In the genomic region with DNA sequence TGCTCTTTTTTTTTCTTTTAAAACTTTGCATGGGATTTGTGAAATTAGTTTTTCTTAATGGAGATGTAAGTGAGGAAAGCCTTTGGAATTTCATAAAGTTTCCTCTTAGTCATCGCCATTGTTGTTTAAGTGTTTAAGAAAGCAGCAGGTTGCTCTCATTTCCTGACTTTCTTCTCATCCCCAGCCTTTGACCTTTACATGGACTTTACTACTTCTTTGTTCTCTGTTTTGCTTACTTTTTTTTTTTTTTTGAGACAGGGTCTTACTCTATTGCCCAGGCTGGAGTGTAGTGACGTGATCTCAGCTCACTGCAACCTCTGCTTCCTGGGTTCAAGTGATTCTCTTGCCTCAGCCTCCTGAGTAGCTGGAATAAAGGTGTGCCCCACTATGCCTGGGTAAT, we compare ENCODE assay signal across 20 cellular contexts. TPM values are rescaled to one million over a fixed set of nuclear protein-coding genes. Genes with fewer than 3 reads are reported as not detected.
DNase-seq lines count a peak whose midpoint lies in the region; ATAC-seq and TF ChIP-seq lines count a peak whose summit lies in the region.
"Had no signal": no experiment of that assay in that cellular context is flagged by ENCODE, and none has a peak within 500 bp of the region (broad histone marks: within the 10 kb centered on the region; RNA-seq: fewer than 3 reads in every experiment).

No MANE protein-coding gene starts in this region.

- no peak overlapping the region for H3K4me3 ChIP-seq in RWPE2 (ENCODE audit: severe bottlenecking)
- H3K4me3 ChIP-seq: ascending aorta, left ventricle myocardium inferior, upper lobe of left lung had no signal

- H3K36me3 Mint-ChIP-seq in osteocyte (ENCODE audit: unreplicated experiment): peaks cover 27% of the 10 kb centered on the region
- H3K36me3 Mint-ChIP-seq: stimulated activated effector memory CD8-positive, alpha-beta T cell treated with anti-CD3 and anti-CD28 coated beads, Interleukin-12 subunit alpha, Interleukin-12 subunit beta, amount 100 ng/mL, for 72 hours had no signal

- H3K36me3 ChIP-seq in RWPE2 (ENCODE audit: low read depth): peaks cover 31% of the 10 kb centered on the region
- H3K36me3 ChIP-seq: upper lobe of left lung had no signal

- peaks cover 4% of the 10 kb centered on the region for H3K9me3 ChIP-seq in RWPE2 (ENCODE audit: severe bottlenecking)

- H3K4me1 ChIP-seq in RWPE2 (ENCODE audit: insufficient read depth, poor library complexity, severe bottlenecking): peaks cover 28% of the 10 kb centered on the region
- H3K4me1 ChIP-seq: ascending aorta, left ventricle myocardium inferior had no signal

- TF ChIP-seq CTCF in RWPE2 (IDR thresholded peaks at IDR 0.05; ENCODE audit: poor library complexity, severe bottlenecking) (no peak), osteocyte (IDR thresholded peaks at IDR 0.05) (no peak)

- peak overlapping the region; percentile 29 for H3K27ac Mint-ChIP-seq in osteocyte (ENCODE audit: unreplicated experiment)
- H3K27ac Mint-ChIP-seq: activated T-helper 1 cell treated with anti-CD3 and anti-CD28 coated beads, Interleukin-12 subunit alpha, Interleukin-12 subunit beta, Interleukin-2, Interleukin-4 antibody, amounts not matched to agents 30 ng/mL and 10 ng/mL and 1 ng/mL, durations not matched to agents 14 hours and 24 hours and 36 hours; natural killer cell; stimulated activated effector memory CD8-positive, alpha-beta T cell treated with anti-CD3 and anti-CD28 coated beads, Interleukin-12 subunit alpha, Interleukin-12 subunit beta, amount 100 ng/mL, for 72 hours had no signal

- H3K9me3 Mint-ChIP-seq in osteocyte (ENCODE audit: unreplicated experiment): peaks cover 5% of the 10 kb centered on the region

- H3K27me3 ChIP-seq in RWPE2 (ENCODE audit: insufficient read depth, poor library complexity, severe bottlenecking): no peaks in the 10 kb centered on the region
- H3K27me3 ChIP-seq: ascending aorta, upper lobe of left lung had no signal

- DNase-seq in ELR (ENCODE audit: low read depth): peak; percentile 85
- no peak for DNase-seq in RWPE2 (ENCODE audit: low spot score)
- no peak for DNase-seq in epithelial cell of prostate (ENCODE audit: low read depth, low spot score)
- no peak for DNase-seq in osteocyte (ENCODE audit: extremely low spot score, unreplicated experiment)
- no peak for DNase-seq in left lobe of liver (ENCODE audit: low spot score)
- DNase-seq in NCI-H1048 (lab: John Stamatoyannopoulos, UW): no peak
- DNase-seq in NCI-H2196 (lab: John Stamatoyannopoulos, UW; ENCODE audit: unreplicated experiment): no peak
- DNase-seq: C1 segment of cervical spinal cord; left ventricle myocardium inferior; natural killer cell; NCI-H1930; NCI-H748 treated with DMSO at 0.1 percent for 48 hours; stimulated activated CD4-positive, alpha-beta T cell treated with anti-CD3 and anti-CD28 coated beads, Interleukin-4, amount 100 ng/mL, for 24 hours; T1000; upper lobe of left lung had no signal

- ATAC-seq in RWPE2 (ENCODE audit: low read depth): peak; percentile 82
- ATAC-seq in left lobe of liver: no peak
- ATAC-seq in HG03469 (IDR thresholded peaks at IDR 0.05; ENCODE audit: unreplicated experiment): no peak
- ATAC-seq: natural killer cell; sciatic nerve; stimulated activated effector memory CD8-positive, alpha-beta T cell treated with anti-CD3 and anti-CD28 coated beads, Interleukin-12 subunit alpha, Interleukin-12 subunit beta, amount 100 ng/mL, for 72 hours had no signal

- H3K27ac ChIP-seq in RWPE2 (ENCODE audit: poor library complexity, severe bottlenecking): peak overlapping the region; percentile 64
- H3K27ac ChIP-seq in epithelial cell of prostate: peak overlapping the region; percentile 50
- H3K27ac ChIP-seq: ascending aorta, left ventricle myocardium inferior, upper lobe of left lung had no signal

- no peaks in the 10 kb centered on the region for H3K27me3 Mint-ChIP-seq in osteocyte (ENCODE audit: unreplicated experiment)

- H3K4me1 Mint-ChIP-seq in osteocyte (ENCODE audit: unreplicated experiment): peaks cover 40% of the 10 kb centered on the region
- H3K4me1 Mint-ChIP-seq: stimulated activated effector memory CD8-positive, alpha-beta T cell treated with anti-CD3 and anti-CD28 coated beads, Interleukin-12 subunit alpha, Interleukin-12 subunit beta, amount 100 ng/mL, for 72 hours had no signal

- no peak overlapping the region for H3K4me3 Mint-ChIP-seq in osteocyte (ENCODE audit: unreplicated experiment)
- H3K4me3 Mint-ChIP-seq: activated T-helper 1 cell treated with anti-CD3 and anti-CD28 coated beads, Interleukin-12 subunit alpha, Interleukin-12 subunit beta, Interleukin-2, Interleukin-4 antibody, amounts not matched to agents 30 ng/mL and 10 ng/mL and 1 ng/mL, durations not matched to agents 14 hours and 24 hours and 36 hours; natural killer cell; stimulated activated effector memory CD8-positive, alpha-beta T cell treated with anti-CD3 and anti-CD28 coated beads, Interleukin-12 subunit alpha, Interleukin-12 subunit beta, amount 100 ng/mL, for 72 hours had no signal

RNA-seq across cellular contexts. Expression of gene FBXL2, which starts 38.6 kb away (rescaled TPM):
- 16.0 and 20.4 TPM in 2 replicates for total RNA-seq in osteocyte
- total RNA-seq in left lobe of liver: 0.38 TPM
- total RNA-seq: activated T-helper 1 cell treated with anti-CD3 and anti-CD28 coated beads, Interleukin-12 subunit alpha, Interleukin-12 subunit beta, Interleukin-2, Interleukin-4 antibody, amounts not matched to agents 30 ng/mL and 10 ng/mL and 1 ng/mL, durations not matched to agents 14 hours and 24 hours and 36 hours; natural killer cell had no signal

Comparison
In these comparisons a context has a peak if more than half of its experiments do, and no peak if none do; other contexts are left out.
1. RNA of gene FBXL2, which starts 38.6 kb away (total RNA-seq): 16.0 to 20.4 TPM in osteocyte; 0.38 TPM in left lobe of liver (single experiment); every median in the first group is over 10 times any median in the second.